ENCODE assay signal across 17 cellular contexts in genomic region chr1:39980555-39981313, GRCh38. TPM values are rescaled to one million over a fixed set of nuclear protein-coding genes. Genes with fewer than 3 reads are reported as not detected.
DNase-seq lines count a peak whose midpoint lies in the region; ATAC-seq, FAIRE-seq and TF ChIP-seq lines count a peak whose summit lies in the region.
"Had no signal": no experiment of that assay in that cellular context is flagged by ENCODE, and none has a peak within 500 bp of the region (broad histone marks: within the 10 kb centered on the region; RNA-seq: fewer than 3 reads in every experiment).

No MANE protein-coding gene starts in this region.

- H3K36me3 Mint-ChIP-seq in GM23338 (ENCODE audit: low read depth) = peaks cover 11% of the 10 kb centered on the region
- H3K36me3 Mint-ChIP-seq in activated naive CD8-positive, alpha-beta T cell treated with anti-CD3 and anti-CD28 coated beads for 36 hours = no peaks in the 10 kb centered on the region

- H3K27ac ChIP-seq in GM23338 (ENCODE audit: low read depth) (no peak overlapping the region), H1 (ENCODE audit: low read depth, low read length) (no peak overlapping the region), neuronal stem cell (replicated peaks; ENCODE audit: low read length) (no peak overlapping the region)
- H3K27ac ChIP-seq: vagina had no signal

- peak overlapping the region; percentile 23; the same call in 1 of the 2 replicates for H3K4me2 ChIP-seq in GM23338
- H3K4me2 ChIP-seq in H1 (ENCODE audit: insufficient read depth in 1 of 2, low read depth in 2 of 2, low read length in 2 of 2) = no peak overlapping the region
- no peak overlapping the region for H3K4me2 ChIP-seq in neuronal stem cell (ENCODE audit: insufficient read depth, low read length, poor library complexity, severe bottlenecking)

- no peak overlapping the region for H2BK15ac ChIP-seq in H1 (ENCODE audit: low read length)
- no peak overlapping the region for H2BK15ac ChIP-seq in neuronal stem cell (ENCODE audit: low read length)

- H3K4me1 ChIP-seq in GM23338 (ENCODE audit: insufficient read depth) = peaks cover 16% of the 10 kb centered on the region
- peaks cover 0 to 10% (median 5%) of the 10 kb centered on the region in 4 experiments; a peak in 5 of 7 replicates for H3K4me1 ChIP-seq in H1 (replicated peaks in 1 of 4; ENCODE audit: control insufficient read depth in 3 of 4, insufficient read depth in 4 of 4, low read length in 3 of 4)
- H3K4me1 ChIP-seq in neuronal stem cell (ENCODE audit: control insufficient read depth in 2 of 2, insufficient read depth in 1 of 2, low read depth in 1 of 2, low read length in 2 of 2) = peaks cover 2 to 5% of the 10 kb centered on the region in 2 donors

- no peaks in the 10 kb centered on the region for H3K23me2 ChIP-seq in H1 (ENCODE audit: low read depth, low read length)

- no peak overlapping the region for H3K14ac ChIP-seq in H1 (ENCODE audit: insufficient read length)
- H3K14ac ChIP-seq in neuronal stem cell (ENCODE audit: low read length) = no peak overlapping the region

- no peak for FAIRE-seq in H1 (lab: Jason Lieb, UNC)
- FAIRE-seq: GM12891 had no signal

- 95% methylated on average over 6 of the region's 6 CpGs; no CpG with 5 or more reads in 1 of the 2 experiments for WGBS in H1 (ENCODE audit: extremely low coverage in 1 of 2, insufficient coverage in 1 of 2, insufficient read length in 1 of 2, insufficient replicate concordance in 2 of 2, low coverage in 1 of 2, low lambda C conversion rate in 2 of 2, missing lambda C conversion rate in 1 of 2), 2 experiments
- WGBS in neuronal stem cell (ENCODE audit: extremely low coverage in 2 of 2, insufficient read length in 2 of 2, insufficient replicate concordance in 1 of 2), 2 donors = no CpG with 5 or more reads among the region's 6 CpGs

- H3K79me2 ChIP-seq in GM23338 (replicated peaks; ENCODE audit: insufficient read depth) (no peaks in the 10 kb centered on the region), H1 (ENCODE audit: control insufficient read depth in 1 of 2, insufficient read depth in 2 of 2, low read length in 2 of 2) (no peaks in the 10 kb centered on the region)

- H3K9me2 ChIP-seq in GM23338 (ENCODE audit: insufficient read depth) = peaks cover 9% of the 10 kb centered on the region

- TF ChIP-seq CTCF in GM23338 (conservative IDR thresholded peaks at IDR 0.05; ENCODE audit: low read depth in 2 of 2) (no peak), H1 (IDR thresholded peaks at IDR 0.05; ENCODE audit: control extremely low read depth in 1 of 3, insufficient read depth in 1 of 3, low read depth in 1 of 3, low read length in 3 of 3) (no peak)

- peaks cover 14% of the 10 kb centered on the region for H3K9me3 Mint-ChIP-seq in GM23338
- H3K9me3 Mint-ChIP-seq in activated naive CD8-positive, alpha-beta T cell treated with anti-CD3 and anti-CD28 coated beads for 36 hours = no peaks in the 10 kb centered on the region
- H3K9me3 Mint-ChIP-seq: activated naive CD8-positive, alpha-beta T cell treated with anti-CD3 and anti-CD28 coated beads, Interleukin-2, amount 50 U/mL, for 24 hours had no signal

- H4K5ac ChIP-seq in H1 (ENCODE audit: insufficient read length, low read depth, low read length) = no peak overlapping the region

- H3K79me1 ChIP-seq in H1 (ENCODE audit: low read depth, low read length) (no peaks in the 10 kb centered on the region), neuronal stem cell (ENCODE audit: low read depth, low read length) (no peaks in the 10 kb centered on the region)

- H3K9me3 ChIP-seq in H1 (ENCODE audit: insufficient read depth in 2 of 2, low read depth in 1 of 2, low read length in 1 of 2) (0 out of 4 replicates have a peak, but pooled peaks cover 0 to 5% of the 10 kb centered on the region in 2 experiments), neuronal stem cell (replicated peaks in 1 of 2; ENCODE audit: control insufficient read depth in 2 of 2, insufficient read depth in 1 of 2, low read depth in 1 of 2, low read length in 2 of 2) (no peaks in the 10 kb centered on the region)
- H3K9me3 ChIP-seq: vagina had no signal

- POLR2A ChIA-PET in H1 (lab: Charles Lee; ENCODE audit: partially characterized antibody) = interaction anchor here (1.0 kb wide), 2 partner anchors 60 to 65 kb away, joined by 3 read pairs; partner anchors contain the start of gene CAP1

- DNase-seq in GM23338 (ENCODE audit: low spot score) = no peak
- peak; percentile 40 for DNase-seq in NOMO-1 treated with dmso at 0.1 percent for 144 hours (lab: John Stamatoyannopoulos, UW; ENCODE audit: unreplicated experiment)
- no peak for DNase-seq in H1 (ENCODE audit: low read depth in 1 of 2, low spot score in 2 of 2)
- DNase-seq in neuronal stem cell (ENCODE audit: low spot score) = no peak
- no peak for DNase-seq in activated naive CD8-positive, alpha-beta T cell treated with anti-CD3 and anti-CD28 coated beads for 36 hours
- no peak for DNase-seq in OCI-M2 (lab: John Stamatoyannopoulos, UW; ENCODE audit: unreplicated experiment)
- DNase-seq: activated CD4-positive, CD25-positive, alpha-beta regulatory T cell treated with anti-CD3 and anti-CD28 coated beads, Interleukin-2, amount 50 U/mL, for 72 hours; activated naive CD8-positive, alpha-beta T cell treated with anti-CD3 and anti-CD28 coated beads, Interleukin-2, amount 50 U/mL, for 24 hours; activated T-cell treated with anti-CD3 and anti-CD28 coated beads for 4 hours; DMS79 treated with DMSO at 0.1 percent for 48 hours; stimulated activated CD4-positive, alpha-beta T cell treated with anti-CD3 and anti-CD28 coated beads, Interleukin-1b, Interleukin-23, amount 100 ng/mL, for 48 hours had no signal

- no peaks in the 10 kb centered on the region for H3F3A ChIP-seq in GM23338 (replicated peaks; ENCODE audit: low read depth)

- no peak for TF ChIP-seq POLR2A in H1 (IDR thresholded peaks at IDR 0.05; ENCODE audit: control extremely low read depth in 1 of 2, low read depth in 2 of 2, low read length in 2 of 2)

- TF ChIP-seq RAD21 in H1 (IDR thresholded peaks at IDR 0.05 in 1 of 2, conservative IDR thresholded peaks at IDR 0.05 in 1 of 2; ENCODE audit: low read depth in 2 of 2, low read length in 2 of 2) = no peak

- H4K20me1 ChIP-seq in GM23338 (replicated peaks; ENCODE audit: insufficient read depth) = no peaks in the 10 kb centered on the region
- no peaks in the 10 kb centered on the region for H4K20me1 ChIP-seq in H1 (replicated peaks in 1 of 2; ENCODE audit: control insufficient read depth in 1 of 2, insufficient read depth in 2 of 2, low read length in 2 of 2)

- TF ChIP-seq EP300 in H1 (IDR thresholded peaks at IDR 0.05; ENCODE audit: borderline replicate concordance in 1 of 2, low read depth in 2 of 2, low read length in 2 of 2) = no peak

- H4K91ac ChIP-seq in H1 (replicated peaks; ENCODE audit: insufficient read length, low read length) (peak overlapping the region; percentile 23), neuronal stem cell (ENCODE audit: low read depth, low read length, poor library complexity) (no peak overlapping the region)

- H3K56ac ChIP-seq in H1 (replicated peaks; ENCODE audit: insufficient read length, low read depth, low read length) = no peak overlapping the region

- H3K9ac ChIP-seq in H1 (replicated peaks in 1 of 4; ENCODE audit: extremely low read depth in 1 of 4, low read depth in 3 of 4, low read length in 3 of 4) (no peak overlapping the region), neuronal stem cell (ENCODE audit: low read depth, low read length, poor library complexity) (no peak overlapping the region)

- H2AFZ ChIP-seq in GM23338 (peak overlapping the region; percentile 40; the same call in 1 of the 2 replicates), H1 (ENCODE audit: low read length) (0 out of 2 replicates have a peak overlapping the region, but pooled peaks have one; percentile 24), neuronal stem cell (ENCODE audit: low read length) (peak overlapping the region; percentile 75)

- H2BK120ac ChIP-seq in H1 (replicated peaks; ENCODE audit: low read depth, low read length) (no peak overlapping the region), neuronal stem cell (ENCODE audit: low read depth, low read length) (no peak overlapping the region)

- H3K27me3 ChIP-seq in GM23338 (ENCODE audit: insufficient read depth) (no peaks in the 10 kb centered on the region), H1 (replicated peaks in 1 of 4; ENCODE audit: control insufficient read depth in 3 of 4, extremely low read depth in 1 of 4, insufficient read depth in 3 of 4, low read length in 3 of 4) (no peaks in the 10 kb centered on the region), neuronal stem cell (ENCODE audit: control insufficient read depth in 3 of 3, insufficient read depth in 3 of 3, low read depth in 1 of 3, low read length in 3 of 3) (no peaks in the 10 kb centered on the region)
- H3K27me3 ChIP-seq: vagina had no signal

- ATAC-seq in GM23338 (no peak), GM21381 (IDR thresholded peaks at IDR 0.05; ENCODE audit: unreplicated experiment) (no peak), HG02852 (IDR thresholded peaks at IDR 0.05; ENCODE audit: unreplicated experiment) (no peak)
- ATAC-seq: activated naive CD8-positive, alpha-beta T cell treated with anti-CD3 and anti-CD28 coated beads, Interleukin-2, amount 50 U/mL, for 24 hours had no signal

- H3K36me3 ChIP-seq in GM23338 (ENCODE audit: insufficient read depth) = no peaks in the 10 kb centered on the region
- H3K36me3 ChIP-seq in H1 (ENCODE audit: control insufficient read depth in 2 of 4, insufficient read depth in 4 of 4, low read length in 3 of 4) = no peaks in the 10 kb centered on the region
- no peaks in the 10 kb centered on the region for H3K36me3 ChIP-seq in neuronal stem cell (replicated peaks in 1 of 2; ENCODE audit: control insufficient read depth in 2 of 2, insufficient read depth in 2 of 2, low read length in 2 of 2)
- H3K36me3 ChIP-seq: vagina had no signal

- H4K8ac ChIP-seq in H1 (ENCODE audit: extremely low read depth, insufficient read depth, low read length) = no peak overlapping the region
- H4K8ac ChIP-seq in neuronal stem cell (ENCODE audit: low read depth, low read length) = no peak overlapping the region

- CTCF ChIA-PET in H1 (lab: Charles Lee; ENCODE audit: partially characterized antibody) = interaction anchor here (0.6 to 3.4 kb wide), 4 partner anchors 52 to 61 kb away, joined by 3 to 10 read pairs (median 5); no protein-coding TSS in a partner anchor

- H3K27ac Mint-ChIP-seq in GM23338 = no peak overlapping the region
- H3K27ac Mint-ChIP-seq in activated naive CD8-positive, alpha-beta T cell treated with anti-CD3 and anti-CD28 coated beads for 36 hours = no peak overlapping the region
- H3K27ac Mint-ChIP-seq: activated naive CD8-positive, alpha-beta T cell treated with anti-CD3 and anti-CD28 coated beads, Interleukin-2, amount 50 U/mL, for 24 hours; mesothelial cell of epicardium; progenitor cell of endocrine pancreas had no signal

- peaks cover 34% of the 10 kb centered on the region for H3K4me1 Mint-ChIP-seq in GM23338
- no peaks in the 10 kb centered on the region for H3K4me1 Mint-ChIP-seq in activated naive CD8-positive, alpha-beta T cell treated with anti-CD3 and anti-CD28 coated beads for 36 hours
- H3K4me1 Mint-ChIP-seq: activated naive CD8-positive, alpha-beta T cell treated with anti-CD3 and anti-CD28 coated beads, Interleukin-2, amount 50 U/mL, for 24 hours had no signal

- peak overlapping the region; percentile 25; the same call in 1 of the 2 replicates for H3K18ac ChIP-seq in H1 (ENCODE audit: extremely low read depth, low read length)
- H3K18ac ChIP-seq in neuronal stem cell (ENCODE audit: low read length) = peak overlapping the region; percentile 30

- H2BK12ac ChIP-seq in H1 (ENCODE audit: low read depth, low read length) (peak overlapping the region; percentile 62; the same call in 1 of the 2 replicates), neuronal stem cell (ENCODE audit: low read length) (no peak overlapping the region)

- H2BK20ac ChIP-seq in H1 (ENCODE audit: low read length) = peak overlapping the region; percentile 13

- H3K27me3 Mint-ChIP-seq in GM23338 (ENCODE audit: insufficient read depth, low read depth, poor library complexity) = peaks cover 7% of the 10 kb centered on the region
- H3K27me3 Mint-ChIP-seq in activated naive CD8-positive, alpha-beta T cell treated with anti-CD3 and anti-CD28 coated beads for 36 hours = no peaks in the 10 kb centered on the region
- H3K27me3 Mint-ChIP-seq: activated naive CD8-positive, alpha-beta T cell treated with anti-CD3 and anti-CD28 coated beads, Interleukin-2, amount 50 U/mL, for 24 hours; progenitor cell of endocrine pancreas had no signal

- H2AK5ac ChIP-seq in H1 (ENCODE audit: low read depth, low read length) = no peak overlapping the region
- H2AK5ac ChIP-seq in neuronal stem cell (ENCODE audit: low read depth, low read length) = no peak overlapping the region

- H2BK5ac ChIP-seq in H1 (ENCODE audit: low read depth, low read length) = peak overlapping the region; percentile 40; the same call in 1 of the 2 replicates
- H2BK5ac ChIP-seq in neuronal stem cell (ENCODE audit: low read length) = no peak overlapping the region

- H3K4ac ChIP-seq in H1 (replicated peaks; ENCODE audit: insufficient read length, low read depth, low read length) (no peak overlapping the region), neuronal stem cell (ENCODE audit: low read length) (peak overlapping the region; percentile 8)

- H3K4me3 ChIP-seq in GM23338 (no peak overlapping the region), H1 (ENCODE audit: extremely low read depth in 1 of 4, insufficient read depth in 2 of 4, low read depth in 3 of 4, low read length in 4 of 4) (no peak overlapping the region), neuronal stem cell (ENCODE audit: low read length in 2 of 2) (no peak overlapping the region)
- H3K4me3 ChIP-seq: vagina had no signal

- no peak overlapping the region for H3K23ac ChIP-seq in H1 (ENCODE audit: insufficient read length)
- H3K23ac ChIP-seq in neuronal stem cell (ENCODE audit: low read depth, low read length, poor library complexity) = no peak overlapping the region

- no peak overlapping the region for H3K4me3 Mint-ChIP-seq in GM23338
- no peak overlapping the region for H3K4me3 Mint-ChIP-seq in activated naive CD8-positive, alpha-beta T cell treated with anti-CD3 and anti-CD28 coated beads for 36 hours
- H3K4me3 Mint-ChIP-seq: activated naive CD8-positive, alpha-beta T cell treated with anti-CD3 and anti-CD28 coated beads, Interleukin-2, amount 50 U/mL, for 24 hours; mesothelial cell of epicardium had no signal

RNA-seq across cellular contexts. Expression of gene MFSD2A, which starts 25.8 kb away (rescaled TPM):
- total RNA-seq in GM23338 (2014; rRNA removed; shearing (Covaris generic)) = 22.1 and 23.9 TPM in 2 replicates
- polyA plus RNA-seq in GM23338 (2016; fragmentation: Nextera tagmentation; extraction: Ambion mirVana) = 16.1 and 17.9 TPM in 2 replicates
- 25.9 and 26.6 TPM in 2 replicates for total RNA-seq in H1 (2021; fragmentation: NEBNext Ultra II Directional; extraction: Animal tissue kit (Norgen Biotek cat#: 25700))
- 18.3 and 25.6 TPM in 2 replicates for polyA plus RNA-seq in H1 (2011; rRNA removed)
- polyA plus RNA-seq in H1 (2011; cell fraction: cytosol; rRNA removed) = 16.4 TPM
- polyA plus RNA-seq in H1 (2011; cell fraction: nucleus; rRNA removed) = 42.3 TPM
- 16.5 to 19.4 TPM (median 18.4 TPM) in 4 replicates for polyA plus RNA-seq in H1 (2012, experiment 1 of 2)
- polyA plus RNA-seq in H1 (2012, experiment 2 of 2) = 19.5 TPM
- 37.7 TPM for polyA plus RNA-seq in H1 (2013, experiment 1 of 2)
- polyA plus RNA-seq in H1 (2013, experiment 2 of 2) = 38.4 TPM
- polyA minus RNA-seq in H1 (2011; rRNA and poly(A)+ RNA removed) = 20.3 and 31.0 TPM in 2 replicates
- 6.8 TPM for polyA minus RNA-seq in H1 (2011; cell fraction: cytosol; rRNA and poly(A)+ RNA removed)
- polyA minus RNA-seq in H1 (2011; cell fraction: nucleus; rRNA and poly(A)+ RNA removed) = 18.5 TPM
- polyA plus RNA-seq in neuronal stem cell (2013, experiment 1 of 2) = 2.1 TPM
- polyA plus RNA-seq in neuronal stem cell (2013, experiment 2 of 2) = 2.4 TPM
- total RNA-seq in activated naive CD8-positive, alpha-beta T cell treated with anti-CD3 and anti-CD28 coated beads for 36 hours = 10 to 100 TPM; 20.2 to 22.3 TPM

RNA-seq across cellular contexts. Expression of gene CAP1, which starts 59.8 kb away (rescaled TPM):
- total RNA-seq in GM23338 (2014; rRNA removed; shearing (Covaris generic)) = 222 and 254 TPM in 2 replicates
- polyA plus RNA-seq in GM23338 (2016; fragmentation: Nextera tagmentation; extraction: Ambion mirVana) (109 and 133 TPM in 2 replicates), H1 (2011; rRNA removed) (94.5 and 140 TPM in 2 replicates)
- 274 and 295 TPM in 2 replicates for total RNA-seq in H1 (2021; fragmentation: NEBNext Ultra II Directional; extraction: Animal tissue kit (Norgen Biotek cat#: 25700))
- polyA plus RNA-seq in H1 (2011; cell fraction: cytosol; rRNA removed) = 156 TPM
- 89.4 TPM for polyA plus RNA-seq in H1 (2011; cell fraction: nucleus; rRNA removed)
- polyA plus RNA-seq in H1 (2012, experiment 1 of 2) = 209 to 252 TPM (median 215 TPM) in 4 replicates
- polyA plus RNA-seq in H1 (2012, experiment 2 of 2) = 43.4 TPM
- 215 TPM for polyA plus RNA-seq in H1 (2013, experiment 1 of 2)
- 209 TPM for polyA plus RNA-seq in H1 (2013, experiment 2 of 2)
- polyA minus RNA-seq in H1 (2011; rRNA and poly(A)+ RNA removed) = 180 and 198 TPM in 2 replicates
- 93.9 TPM for polyA minus RNA-seq in H1 (2011; cell fraction: cytosol; rRNA and poly(A)+ RNA removed)
- polyA minus RNA-seq in H1 (2011; cell fraction: nucleus; rRNA and poly(A)+ RNA removed) = 77.0 TPM
- 116 TPM for polyA plus RNA-seq in neuronal stem cell (2013, experiment 1 of 2)
- polyA plus RNA-seq in neuronal stem cell (2013, experiment 2 of 2) = 119 TPM
- total RNA-seq in activated naive CD8-positive, alpha-beta T cell treated with anti-CD3 and anti-CD28 coated beads for 36 hours = 100 to 1,000 TPM; 483 to 504 TPM

Comparison
In these comparisons a context has a peak if more than half of its experiments do, and no peak if none do; other contexts are left out.
1. H2AFZ ChIP-seq: peak in every context shown above with its lines; median percentile 75 in neuronal stem cell; 40 in GM23338; 24 in H1.